Comparison of ENCODE assay signal across 7 cellular contexts in genomic region chr12:89354630-89354931, GRCh38. TPM values are rescaled to one million over a fixed set of nuclear protein-coding genes. Genes with fewer than 3 reads are reported as not detected.
DNase-seq lines count a peak whose midpoint lies in the region; ATAC-seq and TF ChIP-seq lines count a peak whose summit lies in the region.

No MANE protein-coding gene starts in this region.

- peak overlapping the region; percentile 99 for H3K27ac ChIP-seq in colonic mucosa

- POLR2A ChIA-PET in GM10248 (lab: Yijun Ruan, JAX) = interaction anchor here (0.6 kb wide), 1 partner anchor 52 kb away, joined by 10 read pairs; no protein-coding TSS in a partner anchor
- POLR2A ChIA-PET in naive thymus-derived CD8-positive, alpha-beta T cell (lab: Charles Lee) = no interaction called here

- CTCF ChIA-PET in GM10248 (lab: Yijun Ruan, JAX) = no interaction called here

- peak; percentile 25 for DNase-seq in GM10248 (ENCODE audit: extremely low spot score)
- DNase-seq in MV-4-11 (lab: John Stamatoyannopoulos, UW) = peak; percentile 51
- peak; percentile 51 for DNase-seq in colonic mucosa
- peak in 1 of 10 donors; percentile 36 for DNase-seq in naive thymus-derived CD8-positive, alpha-beta T cell
- DNase-seq in stimulated activated CD4-positive, alpha-beta T cell treated with anti-CD3 and anti-CD28 coated beads, Interleukin-4, amount 100 ng/mL, for 1 hour = no peak
- no peak for DNase-seq in NAMALWA (ENCODE audit: low spot score)

- no peaks in the 10 kb centered on the region for H3K9me3 ChIP-seq in colonic mucosa

- TF ChIP-seq CTCF in GM10248 (IDR thresholded peaks at IDR 0.05; ENCODE audit: control extremely low read depth, extremely low read depth, low read depth, missing control alignments) = no peak
- TF ChIP-seq CTCF in colonic mucosa (IDR thresholded peaks at IDR 0.05) = no peak

- no peaks in the 10 kb centered on the region for H3K9me3 Mint-ChIP-seq in naive thymus-derived CD8-positive, alpha-beta T cell

- no peaks in the 10 kb centered on the region for H3K36me3 ChIP-seq in colonic mucosa

- ATAC-seq in naive thymus-derived CD8-positive, alpha-beta T cell = no peak
- no peak for ATAC-seq in HG02870 (IDR thresholded peaks at IDR 0.05; ENCODE audit: unreplicated experiment)

- H3K4me3 ChIP-seq in colonic mucosa = peak overlapping the region; percentile 70

- H3K27me3 ChIP-seq in colonic mucosa = no peaks in the 10 kb centered on the region

- peaks cover 12% of the 10 kb centered on the region for H3K4me1 ChIP-seq in colonic mucosa

- H3K36me3 Mint-ChIP-seq in naive thymus-derived CD8-positive, alpha-beta T cell = no peaks in the 10 kb centered on the region

- peaks cover 30 to 55% (median 44%) of the 10 kb centered on the region in 4 donors for H3K4me1 Mint-ChIP-seq in naive thymus-derived CD8-positive, alpha-beta T cell

- peaks cover 0 to 15% (median 4%) of the 10 kb centered on the region in 5 donors for H3K27me3 Mint-ChIP-seq in naive thymus-derived CD8-positive, alpha-beta T cell

- H3K9ac ChIP-seq in colonic mucosa (ENCODE audit: low read depth in 2 of 2, low read length in 2 of 2) = peak overlapping the region; percentile 78 to 90

- peak overlapping the region in 9 of 10 donors; percentile 44 to 88 (median 69) for H3K27ac Mint-ChIP-seq in naive thymus-derived CD8-positive, alpha-beta T cell

- peak overlapping the region; percentile 80 to 94 (median 90) for H3K4me3 Mint-ChIP-seq in naive thymus-derived CD8-positive, alpha-beta T cell

- intact Hi-C loops in colonic mucosa (cut with DNase I) = loop anchor here (10.0 kb wide), 1 partner anchor 170 kb away; the partner anchor contains the start of genes GALNT4 and POC1B

RNA-seq across cellular contexts. Expression of gene DUSP6, which starts 2.3 kb away (rescaled TPM):
- 10 to 100 TPM; 53.8 to 97.6 TPM for total RNA-seq in colonic mucosa
- total RNA-seq in naive thymus-derived CD8-positive, alpha-beta T cell = 1 to 10 TPM in 1 of 2 experiments, under 1 TPM in 1; 0.57 to 1.4 TPM
- 1 to 10 TPM in 2 of 3 donors, under 1 TPM in 1; 0.67 to 2.1 (median 1.1) TPM for polyA plus RNA-seq in naive thymus-derived CD8-positive, alpha-beta T cell

Comparison
In these comparisons a context has a peak if more than half of its experiments do, and no peak if none do; other contexts are left out.
1. DNase-seq: peak in GM10248 (single experiment), MV-4-11 (single experiment) and colonic mucosa (single experiment); none in stimulated activated CD4-positive, alpha-beta T cell treated with anti-CD3 and anti-CD28 coated beads, Interleukin-4, amount 100 ng/mL, for 1 hour (single experiment) and NAMALWA (single experiment).
2. RNA of gene DUSP6, which starts 2.3 kb away (total RNA-seq): 53.8 to 97.6 TPM in colonic mucosa; 0.57 to 1.4 TPM in naive thymus-derived CD8-positive, alpha-beta T cell; every median in the first group is over 10 times any median in the second.